In the genomic region with DNA sequence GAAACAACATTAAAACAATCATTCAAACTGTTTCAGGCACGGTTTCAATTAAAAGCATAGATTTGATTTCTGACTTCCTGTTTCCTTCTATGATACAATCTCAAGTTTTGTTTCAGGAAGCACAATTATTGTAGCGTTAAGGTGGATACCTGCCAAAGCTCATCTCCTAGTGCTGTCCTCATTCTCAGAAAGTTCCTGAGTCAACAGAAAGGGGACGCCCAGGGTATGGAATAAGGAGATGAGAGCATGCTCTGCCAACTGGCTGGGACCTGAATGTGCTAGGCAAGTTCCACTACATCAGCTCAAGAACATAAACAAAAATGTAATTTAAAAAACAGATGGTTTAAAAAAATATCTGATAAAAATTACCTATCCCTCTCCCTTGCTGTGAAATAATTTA, we compare ENCODE assay signal across 10 cellular contexts. TPM values are rescaled to one million over a fixed set of nuclear protein-coding genes. Genes with fewer than 3 reads are reported as not detected.
DNase-seq lines count a peak whose midpoint lies in the region; ATAC-seq and TF ChIP-seq lines count a peak whose summit lies in the region.
"Had no signal": no experiment of that assay in that cellular context is flagged by ENCODE, and none has a peak within 500 bp of the region (broad histone marks: within the 10 kb centered on the region; RNA-seq: fewer than 3 reads in every experiment).

No MANE protein-coding gene starts in this region.

- no peak overlapping the region for H2AFZ ChIP-seq in MM.1S (ENCODE audit: low read length)

- ATAC-seq in activated T-cell treated with anti-CD3 and anti-CD28 coated beads, Interleukin-2, amount 50 U/mL, for 72 hours (replicated peaks in 1 of 2), result no peak
- ATAC-seq: activated CD4-positive, alpha-beta T cell treated with anti-CD3 and anti-CD28 coated beads for 36 hours had no signal

- H3K27me3 Mint-ChIP-seq in activated T-cell treated with anti-CD3 and anti-CD28 coated beads, Interleukin-2, amount 50 U/mL, for 72 hours (ENCODE audit: low read depth), result no peaks in the 10 kb centered on the region
- H3K27me3 Mint-ChIP-seq in type B pancreatic cell, result peaks cover 3% of the 10 kb centered on the region
- H3K27me3 Mint-ChIP-seq: activated CD4-positive, alpha-beta T cell treated with anti-CD3 and anti-CD28 coated beads for 36 hours had no signal

- H3K36me3 Mint-ChIP-seq in activated T-cell treated with anti-CD3 and anti-CD28 coated beads, Interleukin-2, amount 50 U/mL, for 72 hours (ENCODE audit: insufficient read depth in 2 of 2), result peaks cover 4% of the 10 kb centered on the region in 2 donors
- no peaks in the 10 kb centered on the region for H3K36me3 Mint-ChIP-seq in type B pancreatic cell

- POLR2A ChIA-PET in RWPE1 (lab: Yijun Ruan, JAX; ENCODE audit: low non-redundant PET), result interaction anchor here (0.5 to 0.6 kb wide), 2 partner anchors 66 to 77 kb away, joined by 4 read pairs; no protein-coding TSS in a partner anchor

- no peaks in the 10 kb centered on the region for H4K20me1 ChIP-seq in MM.1S (ENCODE audit: insufficient read depth, low read length)

- H3K9ac ChIP-seq in MM.1S (ENCODE audit: low read length), result no peak overlapping the region

- no peaks in the 10 kb centered on the region for H3K79me2 ChIP-seq in MM.1S (ENCODE audit: low read length)

- H3K36me3 ChIP-seq in esophagus (ENCODE audit: control insufficient read depth in 2 of 2, insufficient read depth in 2 of 2, low read length in 1 of 2), result peaks cover 0 to 4% of the 10 kb centered on the region in 2 donors
- no peaks in the 10 kb centered on the region for H3K36me3 ChIP-seq in MM.1S (replicated peaks; ENCODE audit: insufficient read depth, low read length)
- H3K36me3 ChIP-seq in H7 (replicated peaks; ENCODE audit: control insufficient read depth, insufficient read depth, low read length), result peaks cover 8% of the 10 kb centered on the region

- 19 to 25% methylated on average over 3 of the region's 3 CpGs for WGBS in esophagus, 2 donors

- no peaks in the 10 kb centered on the region for H3K27me3 ChIP-seq in esophagus (ENCODE audit: control insufficient read depth in 1 of 2, insufficient read depth in 2 of 2, low read length in 2 of 2)
- no peaks in the 10 kb centered on the region for H3K27me3 ChIP-seq in MM.1S (replicated peaks; ENCODE audit: insufficient read depth, low read length)
- H3K27me3 ChIP-seq in H7 (ENCODE audit: control insufficient read depth, insufficient read depth, low read length), result peaks cover 8% of the 10 kb centered on the region; the same call in 1 of the 2 replicates

- no peak for DNase-seq in activated T-cell treated with anti-CD3 and anti-CD28 coated beads, Interleukin-2, amount 50 U/mL, for 72 hours
- DNase-seq in activated T-cell treated with anti-CD3 and anti-CD28 coated beads, Interleukin-2, amount 50 U/mL, for 48 hours, result no peak
- DNase-seq in RWPE1 (ENCODE audit: low spot score) (peak; percentile 64), type B pancreatic cell (ENCODE audit: extremely low spot score, unreplicated experiment) (no peak), MM.1S (no peak), H7 (no peak)
- no peak for DNase-seq in activated CD8-positive, alpha-beta memory T cell treated with anti-CD3 and anti-CD28 coated beads, Interleukin-2, amount 50 U/mL, for 48 hours
- DNase-seq: activated CD4-positive, alpha-beta T cell treated with anti-CD3 and anti-CD28 coated beads for 36 hours; NCI-H345 had no signal

- H3K27ac ChIP-seq in RWPE1 (peak overlapping the region; percentile 67), esophagus (ENCODE audit: low read depth in 2 of 2, low read length in 1 of 2) (peak overlapping the region; percentile 59 to 65), MM.1S (ENCODE audit: low read length) (no peak overlapping the region)

- no peaks in the 10 kb centered on the region for H3K9me3 ChIP-seq in esophagus (ENCODE audit: control insufficient read depth in 2 of 2, insufficient read depth in 1 of 2, low read depth in 1 of 2, low read length in 1 of 2)
- H3K9me3 ChIP-seq in MM.1S (replicated peaks; ENCODE audit: insufficient read depth, low read length), result no peaks in the 10 kb centered on the region

- peak overlapping the region; percentile 27 for H3K27ac Mint-ChIP-seq in activated T-cell treated with anti-CD3 and anti-CD28 coated beads, Interleukin-2, amount 50 U/mL, for 72 hours
- H3K27ac Mint-ChIP-seq in type B pancreatic cell, result peak overlapping the region; percentile 83

- no peaks in the 10 kb centered on the region for H3K9me2 ChIP-seq in MM.1S (replicated peaks; ENCODE audit: insufficient read depth, low read length)

- CTCF ChIA-PET in RWPE1 (lab: Yijun Ruan, JAX), result interaction anchor here (0.6 to 1.5 kb wide), 6 partner anchors 13 to 134 kb away, joined by 3 to 5 read pairs (median 4); partner anchors contain the start of gene TBC1D2

- H3K4me3 Mint-ChIP-seq in activated T-cell treated with anti-CD3 and anti-CD28 coated beads, Interleukin-2, amount 50 U/mL, for 72 hours, result peak overlapping the region in 1 of 2 donors; percentile 91
- no peak overlapping the region for H3K4me3 Mint-ChIP-seq in type B pancreatic cell

- no peaks in the 10 kb centered on the region for H3F3A ChIP-seq in MM.1S (ENCODE audit: insufficient read depth, low read length)

- H3K4me1 Mint-ChIP-seq in activated T-cell treated with anti-CD3 and anti-CD28 coated beads, Interleukin-2, amount 50 U/mL, for 72 hours (ENCODE audit: low read depth), result peaks cover 53% of the 10 kb centered on the region
- peaks cover 13% of the 10 kb centered on the region for H3K4me1 Mint-ChIP-seq in type B pancreatic cell (ENCODE audit: unreplicated experiment)

- H3K4me1 ChIP-seq in esophagus (ENCODE audit: control insufficient read depth in 2 of 2, insufficient read depth in 2 of 2, low read length in 1 of 2) (peaks cover 0 to 11% of the 10 kb centered on the region in 2 donors), MM.1S (ENCODE audit: low read length) (peaks cover 6% of the 10 kb centered on the region)

- H3K9me3 Mint-ChIP-seq in activated T-cell treated with anti-CD3 and anti-CD28 coated beads, Interleukin-2, amount 50 U/mL, for 72 hours, result no peaks in the 10 kb centered on the region
- H3K9me3 Mint-ChIP-seq in type B pancreatic cell, result no peaks in the 10 kb centered on the region

- H3K4me3 ChIP-seq in esophagus (ENCODE audit: low read depth in 1 of 2, low read length in 2 of 2), result no peak overlapping the region
- no peak overlapping the region for H3K4me3 ChIP-seq in MM.1S (ENCODE audit: low read length)
- no peak overlapping the region for H3K4me3 ChIP-seq in H7 (ENCODE audit: insufficient read depth, low read depth, low read length)

- TF ChIP-seq CTCF in RWPE1 (conservative IDR thresholded peaks at IDR 0.05; ENCODE audit: low read depth) (no peak; the same call in 1 of the 2 replicates), type B pancreatic cell (conservative IDR thresholded peaks at IDR 0.05) (no peak), MM.1S (IDR thresholded peaks at IDR 0.05; ENCODE audit: low read length) (no peak)

- H3K4me2 ChIP-seq in MM.1S (ENCODE audit: low read depth, low read length), result no peak overlapping the region

RNA-seq across cellular contexts. Expression of gene TRIM14, which starts 2.1 kb away (rescaled TPM):
- 10 to 100 TPM; 41.6 to 41.7 TPM for total RNA-seq in activated T-cell treated with anti-CD3 and anti-CD28 coated beads, Interleukin-2, amount 50 U/mL, for 72 hours
- polyA plus RNA-seq in esophagus, result 10 to 100 TPM in 1 of 2 donors, 1 to 10 TPM in 1; 9.3 to 12.2 TPM
- total RNA-seq in type B pancreatic cell (ENCODE audit: low replicate concordance), result 9.9 and 18.8 TPM in 2 replicates
- 3.7 and 3.8 TPM in 2 replicates for total RNA-seq in H7 (2014; rRNA removed; shearing (Covaris generic))
